Comparison of ENCODE assay signal across 1 cellular context in the genomic region with DNA sequence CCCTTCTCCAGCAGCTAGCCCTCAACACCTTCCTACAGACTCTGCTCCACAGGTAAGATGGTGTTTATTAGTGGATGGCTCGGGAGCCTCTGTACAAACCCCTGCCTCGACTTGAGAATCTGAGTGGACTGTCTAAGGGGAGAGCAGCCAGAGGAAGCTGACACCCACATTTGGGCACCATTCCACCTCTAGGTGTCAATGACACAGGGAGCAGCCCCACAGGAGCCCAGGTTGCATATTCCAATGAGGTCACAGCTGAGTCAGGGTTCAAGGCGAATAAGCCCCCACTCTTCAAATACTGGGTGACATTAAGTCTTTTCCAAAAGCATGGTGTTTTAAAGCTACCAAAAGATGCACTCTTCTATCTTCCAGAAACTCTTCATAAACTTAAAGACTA.
TF ChIP-seq lines count a peak whose summit lies in the region.

No MANE protein-coding gene starts in this region.

TF ChIP-seq in liver, 16 proteins besides CTCF, POLR2A, EP300 and RAD21 (continued from another document):
- TF ChIP-seq REST (IDR thresholded peaks at IDR 0.05) (peak; percentile 37), TAF1 (conservative IDR thresholded peaks at IDR 0.05) (no peak), HNF4A (conservative IDR thresholded peaks at IDR 0.05) (peak; percentile 71 to 83), NR2F2 (IDR thresholded peaks at IDR 0.05) (no peak), FOXA2 (IDR thresholded peaks at IDR 0.05) (peak; percentile 34), JUND (IDR thresholded peaks at IDR 0.05) (peak; percentile 85 to 95), RXRA (IDR thresholded peaks at IDR 0.05) (peak; percentile 99), YY1 (IDR thresholded peaks at IDR 0.05) (peak; percentile 20), EGR1 (IDR thresholded peaks at IDR 0.05; ENCODE audit: low read depth in 2 of 2) (peak in 1 of 2 donors; percentile 35), ZBTB33 (IDR thresholded peaks at IDR 0.05) (no peak), GABPA (IDR thresholded peaks at IDR 0.05 in 1 of 2, conservative IDR thresholded peaks at IDR 0.05 in 1 of 2) (peak in 1 of 2 donors; percentile 45)
- TF ChIP-seq, protein P1, sequence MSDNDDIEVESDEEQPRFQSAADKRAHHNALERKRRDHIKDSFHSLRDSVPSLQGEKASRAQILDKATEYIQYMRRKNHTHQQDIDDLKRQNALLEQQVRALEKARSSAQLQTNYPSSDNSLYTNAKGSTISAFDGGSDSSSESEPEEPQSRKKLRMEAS (IDR thresholded peaks at IDR 0.05) = peak; percentile 65
